ENCODE assay signal across 19 cellular contexts in the genomic region with DNA sequence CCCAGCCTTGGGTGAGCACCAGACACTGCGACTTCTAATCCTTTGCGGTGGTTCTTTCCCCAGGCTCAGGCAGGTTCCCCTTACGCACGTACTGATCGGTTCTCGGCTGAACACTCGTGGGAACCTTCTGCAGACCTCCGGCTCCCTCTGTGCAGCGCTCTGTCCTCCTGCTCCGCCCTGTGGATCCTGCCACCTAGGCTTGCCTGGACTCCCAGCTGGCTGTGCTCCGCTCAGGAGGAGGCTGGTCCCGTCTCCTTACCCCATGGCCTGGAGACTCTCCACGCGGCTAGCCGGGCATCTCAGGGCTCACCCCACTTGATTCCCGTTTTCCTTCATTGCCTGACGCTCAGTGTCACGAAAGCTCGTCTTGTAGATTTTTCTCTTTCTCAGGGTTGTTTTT. TPM values are rescaled to one million over a fixed set of nuclear protein-coding genes. Genes with fewer than 3 reads are reported as not detected.
DNase-seq lines count a peak whose midpoint lies in the region; ATAC-seq, FAIRE-seq and TF ChIP-seq lines count a peak whose summit lies in the region.
"Had no signal": no experiment of that assay in that cellular context is flagged by ENCODE, and none has a peak within 500 bp of the region (broad histone marks: within the 10 kb centered on the region; RNA-seq: fewer than 3 reads in every experiment).

No MANE protein-coding gene starts in this region.

- H3K9ac ChIP-seq in H1 (replicated peaks in 1 of 4; ENCODE audit: extremely low read depth in 1 of 4, low read depth in 3 of 4, low read length in 3 of 4): no peak overlapping the region
- H3K9ac ChIP-seq in parathyroid adenoma: no peak overlapping the region
- H3K9ac ChIP-seq: BLaER1 had no signal

- no peaks in the 10 kb centered on the region for H3K79me1 ChIP-seq in H1 (ENCODE audit: low read depth, low read length)

- no peak for TF ChIP-seq POLR2A in H1 (IDR thresholded peaks at IDR 0.05; ENCODE audit: control extremely low read depth in 1 of 2, low read depth in 2 of 2, low read length in 2 of 2)

- H3K36me3 ChIP-seq in HEK293 (ENCODE audit: control insufficient read depth in 2 of 2, insufficient read depth in 1 of 2, low read length in 2 of 2): no peaks in the 10 kb centered on the region
- no peaks in the 10 kb centered on the region for H3K36me3 ChIP-seq in H1 (ENCODE audit: control insufficient read depth in 2 of 4, insufficient read depth in 4 of 4, low read length in 3 of 4)
- H3K36me3 ChIP-seq in parathyroid adenoma (ENCODE audit: control insufficient read depth, insufficient read depth, low read length): no peaks in the 10 kb centered on the region
- no peaks in the 10 kb centered on the region for H3K36me3 ChIP-seq in psoas muscle (ENCODE audit: insufficient read depth in 1 of 2, low read depth in 1 of 2)
- H3K36me3 ChIP-seq: BLaER1, HAP-1 had no signal

- no peak overlapping the region for H3K14ac ChIP-seq in H1 (ENCODE audit: insufficient read length)

- H3K4me2 ChIP-seq in H1 (ENCODE audit: insufficient read depth in 1 of 2, low read depth in 2 of 2, low read length in 2 of 2): no peak overlapping the region
- H3K4me2 ChIP-seq in parathyroid adenoma (ENCODE audit: low read length): no peak overlapping the region
- H3K4me2 ChIP-seq: BLaER1 had no signal

- peaks cover 0 to 1% of the 10 kb centered on the region in 2 experiments for H4K20me1 ChIP-seq in H1 (replicated peaks in 1 of 2; ENCODE audit: control insufficient read depth in 1 of 2, insufficient read depth in 2 of 2, low read length in 2 of 2)
- H4K20me1 ChIP-seq: BLaER1 had no signal

- no peaks in the 10 kb centered on the region for H3K23me2 ChIP-seq in H1 (ENCODE audit: low read depth, low read length)

- no peak overlapping the region for H4K8ac ChIP-seq in H1 (ENCODE audit: extremely low read depth, insufficient read depth, low read length)

- intact Hi-C loops in psoas muscle (cut with DNase I): no loop called here

- no peak overlapping the region for H4K5ac ChIP-seq in H1 (ENCODE audit: insufficient read length, low read depth, low read length)

- H3K79me2 ChIP-seq in H1 (ENCODE audit: control insufficient read depth in 1 of 2, insufficient read depth in 2 of 2, low read length in 2 of 2) (no peaks in the 10 kb centered on the region), parathyroid adenoma (no peaks in the 10 kb centered on the region)

- H3K27ac ChIP-seq in C4-2B (peak overlapping the region; percentile 7; the same call in 1 of the 2 replicates), HEK293 (ENCODE audit: extremely low read depth, low read depth, low read length) (no peak overlapping the region), H1 (ENCODE audit: low read depth, low read length) (no peak overlapping the region), parathyroid adenoma (peak overlapping the region; percentile 85), psoas muscle (no peak overlapping the region)
- H3K27ac ChIP-seq: BLaER1 had no signal

- H2BK120ac ChIP-seq in H1 (replicated peaks; ENCODE audit: low read depth, low read length): no peak overlapping the region

- H2AK5ac ChIP-seq in H1 (ENCODE audit: low read depth, low read length): no peak overlapping the region

- H2AFZ ChIP-seq in H1 (ENCODE audit: low read length) (no peak overlapping the region), parathyroid adenoma (no peak overlapping the region)

- FAIRE-seq in H1 (lab: Jason Lieb, UNC): no peak
- FAIRE-seq: G401.6, GM12891, HepG2, HTR-8/SVneo had no signal

- H2BK20ac ChIP-seq in H1 (ENCODE audit: low read length): 0 out of 2 replicates have a peak overlapping the region, but pooled peaks have one; percentile 6

- H3K4me3 ChIP-seq in HEK293 (ENCODE audit: low read depth, low read length) (no peak overlapping the region), H1 (ENCODE audit: extremely low read depth in 1 of 4, insufficient read depth in 2 of 4, low read depth in 3 of 4, low read length in 4 of 4) (no peak overlapping the region), parathyroid adenoma (ENCODE audit: low read depth, low read length) (no peak overlapping the region), psoas muscle (no peak overlapping the region)
- H3K4me3 ChIP-seq: BLaER1, HAP-1 had no signal

- no peak for TF ChIP-seq EP300 in H1 (IDR thresholded peaks at IDR 0.05; ENCODE audit: borderline replicate concordance in 1 of 2, low read depth in 2 of 2, low read length in 2 of 2)

- POLR2A ChIA-PET in HEK293 (lab: Yijun Ruan, JAX): no interaction called here
- POLR2A ChIA-PET in H1 (lab: Charles Lee; ENCODE audit: partially characterized antibody): interaction anchor here (0.6 to 1.0 kb wide), 2 partner anchors 21 to 404 kb away, joined by 3 to 4 read pairs; no protein-coding TSS in a partner anchor

- no peak overlapping the region for H2BK15ac ChIP-seq in H1 (ENCODE audit: low read length)

- CTCF ChIA-PET in HEK293 (lab: Yijun Ruan, JAX) (interaction anchor here (1.3 to 2.2 kb wide), 3 partner anchors 17 to 53 kb away, joined by 3 to 9 read pairs (median 4); no protein-coding TSS in a partner anchor), H1 (lab: Charles Lee; ENCODE audit: partially characterized antibody) (interaction anchor here (1.0 to 2.0 kb wide), 5 partner anchors 8 to 99 kb away, joined by 3 to 8 read pairs (median 3); no protein-coding TSS in a partner anchor)

- H3K4me1 ChIP-seq in HEK293 (ENCODE audit: control insufficient read depth, insufficient read depth, low read length): no peaks in the 10 kb centered on the region
- peaks cover 0 to 5% (median 4%) of the 10 kb centered on the region in 4 experiments; a peak in 3 of 7 replicates for H3K4me1 ChIP-seq in H1 (replicated peaks in 1 of 4; ENCODE audit: control insufficient read depth in 3 of 4, insufficient read depth in 4 of 4, low read length in 3 of 4)
- peaks cover 68% of the 10 kb centered on the region for H3K4me1 ChIP-seq in parathyroid adenoma
- H3K4me1 ChIP-seq in psoas muscle: no peaks in the 10 kb centered on the region
- H3K4me1 ChIP-seq: BLaER1, HAP-1 had no signal

- H3K4ac ChIP-seq in H1 (replicated peaks; ENCODE audit: insufficient read length, low read depth, low read length): no peak overlapping the region

- H3K9me3 ChIP-seq in HEK293 (ENCODE audit: control insufficient read depth, insufficient read depth, low read depth, low read length) (no peaks in the 10 kb centered on the region), H1 (ENCODE audit: insufficient read depth in 2 of 2, low read depth in 1 of 2, low read length in 1 of 2) (no peaks in the 10 kb centered on the region), parathyroid adenoma (ENCODE audit: control insufficient read depth, low read length) (no peaks in the 10 kb centered on the region), psoas muscle (no peaks in the 10 kb centered on the region)
- H3K9me3 ChIP-seq: HAP-1 had no signal

- H3K23ac ChIP-seq in H1 (ENCODE audit: insufficient read length): no peak overlapping the region

- H3K18ac ChIP-seq in H1 (ENCODE audit: extremely low read depth, low read length): no peak overlapping the region; the same call in 1 of the 2 replicates

- no peak for TF ChIP-seq RAD21 in H1 (IDR thresholded peaks at IDR 0.05 in 1 of 2, conservative IDR thresholded peaks at IDR 0.05 in 1 of 2; ENCODE audit: low read depth in 2 of 2, low read length in 2 of 2)

- DNase-seq in H1 (ENCODE audit: low read depth in 1 of 2, low spot score in 2 of 2) (no peak), midbrain (lab: John Stamatoyannopoulos, UW) (no peak), psoas muscle (no peak)
- DNase-seq: 8988T; AML-193; CD4-positive, CD25-positive, alpha-beta regulatory T cell; DMS79 treated with DMSO at 0.1 percent for 48 hours; EL; HFFc6 had no signal

- peak overlapping the region; percentile 55 for H4K91ac ChIP-seq in H1 (replicated peaks; ENCODE audit: insufficient read length, low read length)

- no peak overlapping the region for H2BK5ac ChIP-seq in H1 (ENCODE audit: low read depth, low read length)

- no peak for ATAC-seq in psoas muscle
- ATAC-seq in GM21723 (IDR thresholded peaks at IDR 0.05; ENCODE audit: unreplicated experiment): no peak
- ATAC-seq: HepG2 had no signal

- TF ChIP-seq CTCF in C4-2B (conservative IDR thresholded peaks at IDR 0.05) (no peak), HEK293 (tag by site-specific recombination; IDR thresholded peaks at IDR 0.05) (no peak), H1 (IDR thresholded peaks at IDR 0.05; ENCODE audit: control extremely low read depth in 1 of 3, insufficient read depth in 1 of 3, low read depth in 1 of 3, low read length in 3 of 3) (no peak), parathyroid adenoma (IDR thresholded peaks at IDR 0.05) (no peak), psoas muscle (IDR thresholded peaks at IDR 0.05) (no peak)

- 92% methylated on average over 19 of the region's 19 CpGs; no CpG with 5 or more reads in 1 of the 2 experiments for whole genome bisulfite sequencing in H1 (ENCODE audit: extremely low coverage in 1 of 2, insufficient coverage in 1 of 2, insufficient read length in 1 of 2, insufficient replicate concordance in 2 of 2, low coverage in 1 of 2, low lambda C conversion rate in 2 of 2, missing lambda C conversion rate in 1 of 2), 2 experiments
- 93 to 97% (median 95%) methylated on average over 19 of the region's 19 CpGs for WGBS in psoas muscle, 3 donors

- H3K56ac ChIP-seq in H1 (replicated peaks; ENCODE audit: insufficient read length, low read depth, low read length): no peak overlapping the region

- H2BK12ac ChIP-seq in H1 (ENCODE audit: low read depth, low read length): no peak overlapping the region; the same call in 1 of the 2 replicates

- H3K27me3 ChIP-seq in H1 (replicated peaks in 1 of 4; ENCODE audit: control insufficient read depth in 3 of 4, extremely low read depth in 1 of 4, insufficient read depth in 3 of 4, low read length in 3 of 4) (no peaks in the 10 kb centered on the region), parathyroid adenoma (ENCODE audit: control insufficient read depth, insufficient read depth, low read length) (no peaks in the 10 kb centered on the region), psoas muscle (ENCODE audit: insufficient read depth in 3 of 3, low read length in 2 of 3) (no peaks in the 10 kb centered on the region)
- H3K27me3 ChIP-seq: BLaER1 had no signal

TF ChIP-seq in HEK293, 187 proteins besides CTCF, POLR2A, EP300 and RAD21 (continues in another document):
- TF ChIP-seq ZNF404 (tag by site-specific recombination; IDR thresholded peaks at IDR 0.05): no peak

TF ChIP-seq in H1, 55 proteins besides CTCF, POLR2A, EP300 and RAD21 (continues in another document):
- no peak for TF ChIP-seq SP1 (IDR thresholded peaks at IDR 0.05; ENCODE audit: low read depth, low read length)

RNA-seq across cellular contexts. Expression of a gene that starts 34.7 kb away (rescaled TPM):
- total RNA-seq in H1 (2021; fragmentation: NEBNext Ultra II Directional; extraction: Animal tissue kit (Norgen Biotek cat#: 25700)): 28.3 and 33.3 TPM in 2 replicates
- polyA plus RNA-seq in H1 (2011; rRNA removed): 34.5 and 37.6 TPM in 2 replicates
- 24.9 TPM for polyA plus RNA-seq in H1 (2011; cell fraction: cytosol; rRNA removed)
- polyA plus RNA-seq in H1 (2011; cell fraction: nucleus; rRNA removed): 145 TPM
- 23.2 to 37.9 TPM (median 33.7 TPM) in 4 replicates for polyA plus RNA-seq in H1 (2012, experiment 1 of 2)
- 38.1 TPM for polyA plus RNA-seq in H1 (2012, experiment 2 of 2)
- 22.4 TPM for polyA plus RNA-seq in H1 (2013, experiment 1 of 2)
- polyA plus RNA-seq in H1 (2013, experiment 2 of 2): 21.9 TPM
- polyA minus RNA-seq in H1 (2011; rRNA and poly(A)+ RNA removed): 14.2 and 16.0 TPM in 2 replicates
- 19.6 TPM for polyA minus RNA-seq in H1 (2011; cell fraction: cytosol; rRNA and poly(A)+ RNA removed)
- polyA minus RNA-seq in H1 (2011; cell fraction: nucleus; rRNA and poly(A)+ RNA removed): 16.3 TPM
- total RNA-seq in psoas muscle: 100 to 1,000 TPM in 1 of 4 donors, 10 to 100 TPM in 3; 25.7 to 146 (median 39.1) TPM
- 10 to 100 TPM; 32.2 to 97.4 (median 52.3) TPM for polyA plus RNA-seq in psoas muscle
- polyA plus RNA-seq: CD4-positive, CD25-positive, alpha-beta regulatory T cell had no signal

Comparison
In these comparisons a context has a peak if more than half of its experiments do, and no peak if none do; other contexts are left out.
1. H3K27ac ChIP-seq: peak in C4-2B (single experiment) and parathyroid adenoma (single experiment); none in HEK293 (single experiment), H1 (single experiment) and psoas muscle (single experiment).